Comparison of ENCODE assay signal across 1 cellular context in the genomic region with DNA sequence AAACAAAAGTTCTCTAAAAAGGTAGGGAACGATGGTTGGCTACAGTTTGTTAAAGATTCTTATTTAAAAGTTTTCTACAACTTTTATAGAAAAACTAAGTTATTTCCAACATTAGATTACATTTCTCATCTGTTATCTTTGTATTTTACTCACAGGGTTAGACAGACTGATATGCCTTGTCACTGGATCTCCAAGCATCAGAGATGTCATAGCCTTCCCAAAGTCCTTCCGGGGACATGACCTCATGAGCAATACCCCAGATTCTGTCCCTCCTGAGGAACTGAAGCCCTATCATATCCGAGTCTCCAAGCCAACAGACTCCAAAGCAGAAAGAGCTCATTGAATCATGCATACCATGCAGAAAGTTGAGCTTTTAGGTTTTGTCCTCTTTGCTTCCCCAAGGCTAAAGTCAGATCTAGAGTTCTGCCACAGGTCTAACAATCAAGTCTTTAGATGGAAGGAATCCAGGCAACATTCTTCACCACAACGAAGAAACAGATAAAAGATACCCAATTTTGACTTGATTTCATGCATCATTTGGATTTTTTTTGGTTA.
TF ChIP-seq lines count a peak whose summit lies in the region.

No MANE protein-coding gene starts in this region.

TF ChIP-seq in GM23338, 12 proteins besides CTCF, POLR2A, EP300 and RAD21:
- no peak for TF ChIP-seq ZNF331 (CRISPR knock-in tag; IDR thresholded peaks at IDR 0.05; ENCODE audit: low read depth)
- TF ChIP-seq, protein P1, sequence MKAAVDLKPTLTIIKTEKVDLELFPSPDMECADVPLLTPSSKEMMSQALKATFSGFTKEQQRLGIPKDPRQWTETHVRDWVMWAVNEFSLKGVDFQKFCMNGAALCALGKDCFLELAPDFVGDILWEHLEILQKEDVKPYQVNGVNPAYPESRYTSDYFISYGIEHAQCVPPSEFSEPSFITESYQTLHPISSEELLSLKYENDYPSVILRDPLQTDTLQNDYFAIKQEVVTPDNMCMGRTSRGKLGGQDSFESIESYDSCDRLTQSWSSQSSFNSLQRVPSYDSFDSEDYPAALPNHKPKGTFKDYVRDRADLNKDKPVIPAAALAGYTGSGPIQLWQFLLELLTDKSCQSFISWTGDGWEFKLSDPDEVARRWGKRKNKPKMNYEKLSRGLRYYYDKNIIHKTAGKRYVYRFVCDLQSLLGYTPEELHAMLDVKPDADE (IDR thresholded peaks at IDR 0.05), result no peak
- TF ChIP-seq EZH2phosphoT487 (IDR thresholded peaks at IDR 0.05; ENCODE audit: unreplicated experiment), result no peak
- TF ChIP-seq NANOG (IDR thresholded peaks at IDR 0.05; ENCODE audit: borderline replicate concordance), result no peak
- TF ChIP-seq EZH2 (IDR thresholded peaks at IDR 0.05; ENCODE audit: low read depth, unreplicated experiment), result no peak
- TF ChIP-seq, protein P2, sequence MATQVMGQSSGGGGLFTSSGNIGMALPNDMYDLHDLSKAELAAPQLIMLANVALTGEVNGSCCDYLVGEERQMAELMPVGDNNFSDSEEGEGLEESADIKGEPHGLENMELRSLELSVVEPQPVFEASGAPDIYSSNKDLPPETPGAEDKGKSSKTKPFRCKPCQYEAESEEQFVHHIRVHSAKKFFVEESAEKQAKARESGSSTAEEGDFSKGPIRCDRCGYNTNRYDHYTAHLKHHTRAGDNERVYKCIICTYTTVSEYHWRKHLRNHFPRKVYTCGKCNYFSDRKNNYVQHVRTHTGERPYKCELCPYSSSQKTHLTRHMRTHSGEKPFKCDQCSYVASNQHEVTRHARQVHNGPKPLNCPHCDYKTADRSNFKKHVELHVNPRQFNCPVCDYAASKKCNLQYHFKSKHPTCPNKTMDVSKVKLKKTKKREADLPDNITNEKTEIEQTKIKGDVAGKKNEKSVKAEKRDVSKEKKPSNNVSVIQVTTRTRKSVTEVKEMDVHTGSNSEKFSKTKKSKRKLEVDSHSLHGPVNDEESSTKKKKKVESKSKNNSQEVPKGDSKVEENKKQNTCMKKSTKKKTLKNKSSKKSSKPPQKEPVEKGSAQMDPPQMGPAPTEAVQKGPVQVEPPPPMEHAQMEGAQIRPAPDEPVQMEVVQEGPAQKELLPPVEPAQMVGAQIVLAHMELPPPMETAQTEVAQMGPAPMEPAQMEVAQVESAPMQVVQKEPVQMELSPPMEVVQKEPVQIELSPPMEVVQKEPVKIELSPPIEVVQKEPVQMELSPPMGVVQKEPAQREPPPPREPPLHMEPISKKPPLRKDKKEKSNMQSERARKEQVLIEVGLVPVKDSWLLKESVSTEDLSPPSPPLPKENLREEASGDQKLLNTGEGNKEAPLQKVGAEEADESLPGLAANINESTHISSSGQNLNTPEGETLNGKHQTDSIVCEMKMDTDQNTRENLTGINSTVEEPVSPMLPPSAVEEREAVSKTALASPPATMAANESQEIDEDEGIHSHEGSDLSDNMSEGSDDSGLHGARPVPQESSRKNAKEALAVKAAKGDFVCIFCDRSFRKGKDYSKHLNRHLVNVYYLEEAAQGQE (IDR thresholded peaks at IDR 0.05; ENCODE audit: unreplicated experiment), result no peak
- no peak for TF ChIP-seq STAT1 (IDR thresholded peaks at IDR 0.05; ENCODE audit: unreplicated experiment)
